In the genomic region with DNA sequence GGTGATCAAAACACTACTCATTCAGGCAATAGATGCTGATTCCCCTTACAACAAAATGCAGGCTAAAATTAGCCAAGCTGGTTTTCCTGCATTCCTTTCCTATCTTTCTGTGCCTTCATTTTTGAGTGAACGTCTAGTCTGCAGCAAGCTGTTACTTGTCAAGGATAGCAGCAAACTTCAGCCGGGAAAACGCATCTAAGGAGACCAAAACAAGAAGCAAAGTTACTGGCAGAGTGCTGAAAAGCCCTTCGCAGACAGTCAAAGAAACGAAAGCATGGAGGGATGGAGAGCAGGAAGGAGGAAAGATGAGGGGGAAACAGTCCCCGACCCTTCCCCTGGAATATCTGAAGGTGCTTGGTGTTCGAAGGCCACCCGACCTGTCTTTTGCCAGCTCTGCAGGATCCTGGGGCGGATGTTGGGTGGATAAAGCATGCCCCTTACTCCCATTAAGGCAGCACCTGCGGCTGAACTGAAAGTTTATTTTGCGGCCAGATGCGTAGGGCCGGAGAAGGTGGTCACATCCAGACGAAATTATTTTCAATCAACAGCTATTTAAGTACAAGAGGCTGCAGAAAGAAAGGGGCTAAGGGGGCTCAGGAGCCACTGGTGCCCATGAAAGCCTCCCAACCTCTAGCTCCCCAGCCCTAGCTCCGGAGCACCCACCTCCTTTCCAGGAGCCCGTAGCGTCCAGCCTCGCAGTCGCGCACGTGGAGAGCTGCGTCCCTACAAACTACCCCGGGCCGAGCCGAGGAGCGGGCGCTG, we compare ENCODE assay signal across 1 cellular context.
TF ChIP-seq lines count a peak whose summit lies in the region.

No MANE protein-coding gene starts in this region.

TF ChIP-seq in HepG2, 621 proteins besides CTCF, POLR2A, EP300 and RAD21 (continued from another document and continues in another):
- no peak for TF ChIP-seq ZNF792 (CRISPR knock-in tag; IDR thresholded peaks at IDR 0.05)
- TF ChIP-seq ZNF317 (CRISPR knock-in tag; IDR thresholded peaks at IDR 0.05), result no peak
- no peak for TF ChIP-seq ZSCAN12 (CRISPR knock-in tag; IDR thresholded peaks at IDR 0.05)
- no peak for TF ChIP-seq NFKBIZ (CRISPR knock-in tag; IDR thresholded peaks at IDR 0.05)
- no peak for TF ChIP-seq ATF7-NPFF (CRISPR knock-in tag; IDR thresholded peaks at IDR 0.05; ENCODE audit: low read depth)
- TF ChIP-seq HOXA3 (CRISPR knock-in tag; IDR thresholded peaks at IDR 0.05), result no peak
- TF ChIP-seq SALL1 (CRISPR knock-in tag; IDR thresholded peaks at IDR 0.05), result no peak
- TF ChIP-seq CHCHD3 (CRISPR knock-in tag; IDR thresholded peaks at IDR 0.05), result no peak
- TF ChIP-seq BCL3 (CRISPR knock-in tag; IDR thresholded peaks at IDR 0.05), result no peak
- TF ChIP-seq, protein P1, sequence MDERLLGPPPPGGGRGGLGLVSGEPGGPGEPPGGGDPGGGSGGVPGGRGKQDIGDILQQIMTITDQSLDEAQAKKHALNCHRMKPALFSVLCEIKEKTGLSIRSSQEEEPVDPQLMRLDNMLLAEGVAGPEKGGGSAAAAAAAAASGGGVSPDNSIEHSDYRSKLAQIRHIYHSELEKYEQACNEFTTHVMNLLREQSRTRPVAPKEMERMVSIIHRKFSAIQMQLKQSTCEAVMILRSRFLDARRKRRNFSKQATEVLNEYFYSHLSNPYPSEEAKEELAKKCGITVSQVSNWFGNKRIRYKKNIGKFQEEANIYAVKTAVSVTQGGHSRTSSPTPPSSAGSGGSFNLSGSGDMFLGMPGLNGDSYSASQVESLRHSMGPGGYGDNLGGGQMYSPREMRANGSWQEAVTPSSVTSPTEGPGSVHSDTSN (CRISPR knock-in tag; IDR thresholded peaks at IDR 0.05), result no peak
- no peak for TF ChIP-seq ZNF768 (CRISPR knock-in tag; IDR thresholded peaks at IDR 0.05)
- TF ChIP-seq, protein P2, sequence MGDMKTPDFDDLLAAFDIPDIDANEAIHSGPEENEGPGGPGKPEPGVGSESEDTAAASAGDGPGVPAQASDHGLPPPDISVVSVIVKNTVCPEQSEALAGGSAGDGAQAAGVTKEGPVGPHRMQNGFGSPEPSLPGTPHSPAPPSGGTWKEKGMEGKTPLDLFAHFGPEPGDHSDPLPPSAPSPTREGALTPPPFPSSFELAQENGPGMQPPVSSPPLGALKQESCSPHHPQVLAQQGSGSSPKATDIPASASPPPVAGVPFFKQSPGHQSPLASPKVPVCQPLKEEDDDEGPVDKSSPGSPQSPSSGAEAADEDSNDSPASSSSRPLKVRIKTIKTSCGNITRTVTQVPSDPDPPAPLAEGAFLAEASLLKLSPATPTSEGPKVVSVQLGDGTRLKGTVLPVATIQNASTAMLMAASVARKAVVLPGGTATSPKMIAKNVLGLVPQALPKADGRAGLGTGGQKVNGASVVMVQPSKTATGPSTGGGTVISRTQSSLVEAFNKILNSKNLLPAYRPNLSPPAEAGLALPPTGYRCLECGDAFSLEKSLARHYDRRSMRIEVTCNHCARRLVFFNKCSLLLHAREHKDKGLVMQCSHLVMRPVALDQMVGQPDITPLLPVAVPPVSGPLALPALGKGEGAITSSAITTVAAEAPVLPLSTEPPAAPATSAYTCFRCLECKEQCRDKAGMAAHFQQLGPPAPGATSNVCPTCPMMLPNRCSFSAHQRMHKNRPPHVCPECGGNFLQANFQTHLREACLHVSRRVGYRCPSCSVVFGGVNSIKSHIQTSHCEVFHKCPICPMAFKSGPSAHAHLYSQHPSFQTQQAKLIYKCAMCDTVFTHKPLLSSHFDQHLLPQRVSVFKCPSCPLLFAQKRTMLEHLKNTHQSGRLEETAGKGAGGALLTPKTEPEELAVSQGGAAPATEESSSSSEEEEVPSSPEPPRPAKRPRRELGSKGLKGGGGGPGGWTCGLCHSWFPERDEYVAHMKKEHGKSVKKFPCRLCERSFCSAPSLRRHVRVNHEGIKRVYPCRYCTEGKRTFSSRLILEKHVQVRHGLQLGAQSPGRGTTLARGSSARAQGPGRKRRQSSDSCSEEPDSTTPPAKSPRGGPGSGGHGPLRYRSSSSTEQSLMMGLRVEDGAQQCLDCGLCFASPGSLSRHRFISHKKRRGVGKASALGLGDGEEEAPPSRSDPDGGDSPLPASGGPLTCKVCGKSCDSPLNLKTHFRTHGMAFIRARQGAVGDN (CRISPR knock-in tag; IDR thresholded peaks at IDR 0.05), result no peak
- TF ChIP-seq, protein P3, sequence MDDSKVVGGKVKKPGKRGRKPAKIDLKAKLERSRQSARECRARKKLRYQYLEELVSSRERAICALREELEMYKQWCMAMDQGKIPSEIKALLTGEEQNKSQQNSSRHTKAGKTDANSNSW (CRISPR knock-in tag; IDR thresholded peaks at IDR 0.05; ENCODE audit: borderline replicate concordance), result no peak
- no peak for TF ChIP-seq ZNF550 (CRISPR knock-in tag; IDR thresholded peaks at IDR 0.05; ENCODE audit: borderline replicate concordance)
- TF ChIP-seq KDM3A (CRISPR knock-in tag; IDR thresholded peaks at IDR 0.05; ENCODE audit: low read depth), result peak; percentile 52; the same call in 1 of the 2 replicates
- no peak for TF ChIP-seq ZNF878 (CRISPR knock-in tag; IDR thresholded peaks at IDR 0.05)
- TF ChIP-seq SIX4 (CRISPR knock-in tag; IDR thresholded peaks at IDR 0.05), result no peak
- TF ChIP-seq, protein P4, sequence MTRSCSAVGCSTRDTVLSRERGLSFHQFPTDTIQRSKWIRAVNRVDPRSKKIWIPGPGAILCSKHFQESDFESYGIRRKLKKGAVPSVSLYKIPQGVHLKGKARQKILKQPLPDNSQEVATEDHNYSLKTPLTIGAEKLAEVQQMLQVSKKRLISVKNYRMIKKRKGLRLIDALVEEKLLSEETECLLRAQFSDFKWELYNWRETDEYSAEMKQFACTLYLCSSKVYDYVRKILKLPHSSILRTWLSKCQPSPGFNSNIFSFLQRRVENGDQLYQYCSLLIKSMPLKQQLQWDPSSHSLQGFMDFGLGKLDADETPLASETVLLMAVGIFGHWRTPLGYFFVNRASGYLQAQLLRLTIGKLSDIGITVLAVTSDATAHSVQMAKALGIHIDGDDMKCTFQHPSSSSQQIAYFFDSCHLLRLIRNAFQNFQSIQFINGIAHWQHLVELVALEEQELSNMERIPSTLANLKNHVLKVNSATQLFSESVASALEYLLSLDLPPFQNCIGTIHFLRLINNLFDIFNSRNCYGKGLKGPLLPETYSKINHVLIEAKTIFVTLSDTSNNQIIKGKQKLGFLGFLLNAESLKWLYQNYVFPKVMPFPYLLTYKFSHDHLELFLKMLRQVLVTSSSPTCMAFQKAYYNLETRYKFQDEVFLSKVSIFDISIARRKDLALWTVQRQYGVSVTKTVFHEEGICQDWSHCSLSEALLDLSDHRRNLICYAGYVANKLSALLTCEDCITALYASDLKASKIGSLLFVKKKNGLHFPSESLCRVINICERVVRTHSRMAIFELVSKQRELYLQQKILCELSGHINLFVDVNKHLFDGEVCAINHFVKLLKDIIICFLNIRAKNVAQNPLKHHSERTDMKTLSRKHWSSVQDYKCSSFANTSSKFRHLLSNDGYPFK (CRISPR knock-in tag; IDR thresholded peaks at IDR 0.05; ENCODE audit: borderline replicate concordance), result 0 out of 2 replicates have a peak, but pooled peaks have one; percentile 11
- no peak for TF ChIP-seq ZSCAN29 (CRISPR knock-in tag; conservative IDR thresholded peaks at IDR 0.05)
- TF ChIP-seq ZNF12 (CRISPR knock-in tag; IDR thresholded peaks at IDR 0.05), result no peak
- no peak for TF ChIP-seq ZNF547 (CRISPR knock-in tag; IDR thresholded peaks at IDR 0.05)
- 0 out of 2 replicates have a peak, but pooled peaks have one; percentile 73 for TF ChIP-seq ZNF720 (CRISPR knock-in tag; IDR thresholded peaks at IDR 0.05)
- no peak for TF ChIP-seq TARDBP (CRISPR knock-in tag; IDR thresholded peaks at IDR 0.05)
- TF ChIP-seq CENPX (CRISPR knock-in tag; IDR thresholded peaks at IDR 0.05), result 0 out of 2 replicates have a peak, but pooled peaks have one; percentile 17
- TF ChIP-seq, protein P5, sequence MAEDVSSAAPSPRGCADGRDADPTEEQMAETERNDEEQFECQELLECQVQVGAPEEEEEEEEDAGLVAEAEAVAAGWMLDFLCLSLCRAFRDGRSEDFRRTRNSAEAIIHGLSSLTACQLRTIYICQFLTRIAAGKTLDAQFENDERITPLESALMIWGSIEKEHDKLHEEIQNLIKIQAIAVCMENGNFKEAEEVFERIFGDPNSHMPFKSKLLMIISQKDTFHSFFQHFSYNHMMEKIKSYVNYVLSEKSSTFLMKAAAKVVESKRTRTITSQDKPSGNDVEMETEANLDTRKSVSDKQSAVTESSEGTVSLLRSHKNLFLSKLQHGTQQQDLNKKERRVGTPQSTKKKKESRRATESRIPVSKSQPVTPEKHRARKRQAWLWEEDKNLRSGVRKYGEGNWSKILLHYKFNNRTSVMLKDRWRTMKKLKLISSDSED (CRISPR knock-in tag; IDR thresholded peaks at IDR 0.05), result no peak
- TF ChIP-seq HNRNPH1 (optimal IDR thresholded peaks at IDR 0.05; ENCODE audit: low read depth, low read length), result no peak
- TF ChIP-seq, protein P6, sequence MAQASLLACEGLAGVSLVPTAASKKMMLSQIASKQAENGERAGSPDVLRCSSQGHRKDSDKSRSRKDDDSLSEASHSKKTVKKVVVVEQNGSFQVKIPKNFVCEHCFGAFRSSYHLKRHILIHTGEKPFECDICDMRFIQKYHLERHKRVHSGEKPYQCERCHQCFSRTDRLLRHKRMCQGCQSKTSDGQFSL (CRISPR knock-in tag; IDR thresholded peaks at IDR 0.05), result no peak; the same call in 1 of the 2 replicates
- no peak for TF ChIP-seq ZNF234 (CRISPR knock-in tag; conservative IDR thresholded peaks at IDR 0.05)
- TF ChIP-seq STAT5B (CRISPR knock-in tag; IDR thresholded peaks at IDR 0.05), result peak; percentile 6; the same call in 1 of the 2 replicates
- TF ChIP-seq TMF1 (CRISPR knock-in tag; IDR thresholded peaks at IDR 0.05; ENCODE audit: low read depth), result no peak
- TF ChIP-seq, protein P7, sequence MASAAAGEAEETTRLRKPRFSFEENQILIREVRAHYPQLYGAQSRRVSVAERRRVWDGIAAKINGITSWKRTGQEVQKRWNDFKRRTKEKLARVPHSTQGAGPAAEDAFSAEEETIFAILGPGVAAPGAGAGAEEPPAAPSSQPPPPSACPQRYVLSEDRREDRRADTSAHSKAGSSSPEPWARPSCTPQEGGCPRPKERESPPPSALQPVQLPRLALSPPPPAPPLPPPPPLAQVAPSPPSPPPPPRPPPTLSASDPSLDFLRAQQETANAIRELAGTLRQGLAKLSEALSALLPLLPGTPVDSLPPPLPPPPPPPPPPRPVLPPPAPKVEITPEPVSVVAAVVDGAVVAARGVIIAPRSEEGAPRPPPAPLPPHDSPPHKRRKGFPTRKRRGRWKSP (CRISPR knock-in tag; IDR thresholded peaks at IDR 0.05), result no peak; the same call in 1 of the 2 replicates
- TF ChIP-seq ZNF512 (CRISPR knock-in tag; IDR thresholded peaks at IDR 0.05), result 0 out of 2 replicates have a peak, but pooled peaks have one; percentile 56
- no peak for TF ChIP-seq ZNF782 (CRISPR knock-in tag; IDR thresholded peaks at IDR 0.05; ENCODE audit: borderline replicate concordance)
- TF ChIP-seq KLF9 (CRISPR knock-in tag; IDR thresholded peaks at IDR 0.05; ENCODE audit: low read depth), result no peak
- TF ChIP-seq ZNF274 (CRISPR knock-in tag; IDR thresholded peaks at IDR 0.05), result no peak
- TF ChIP-seq, protein P8, sequence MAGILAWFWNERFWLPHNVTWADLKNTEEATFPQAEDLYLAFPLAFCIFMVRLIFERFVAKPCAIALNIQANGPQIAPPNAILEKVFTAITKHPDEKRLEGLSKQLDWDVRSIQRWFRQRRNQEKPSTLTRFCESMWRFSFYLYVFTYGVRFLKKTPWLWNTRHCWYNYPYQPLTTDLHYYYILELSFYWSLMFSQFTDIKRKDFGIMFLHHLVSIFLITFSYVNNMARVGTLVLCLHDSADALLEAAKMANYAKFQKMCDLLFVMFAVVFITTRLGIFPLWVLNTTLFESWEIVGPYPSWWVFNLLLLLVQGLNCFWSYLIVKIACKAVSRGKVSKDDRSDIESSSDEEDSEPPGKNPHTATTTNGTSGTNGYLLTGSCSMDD (CRISPR knock-in tag; IDR thresholded peaks at IDR 0.05), result no peak
- TF ChIP-seq E2F5 (CRISPR knock-in tag; conservative IDR thresholded peaks at IDR 0.05), result no peak
- no peak for TF ChIP-seq ZNF207 (IDR thresholded peaks at IDR 0.05; ENCODE audit: borderline replicate concordance)
- TF ChIP-seq REXO4 (CRISPR knock-in tag; IDR thresholded peaks at IDR 0.05; ENCODE audit: borderline replicate concordance), result no peak
- TF ChIP-seq ZNF331 (CRISPR knock-in tag; IDR thresholded peaks at IDR 0.05), result peak; percentile 8; the same call in 1 of the 2 replicates
